In genomic region chr3:130111185-130111864, GRCh38 we compare ENCODE assay signal across 1 cellular context.
TF ChIP-seq lines count a peak whose summit lies in the region.

No MANE protein-coding gene starts in this region.

TF ChIP-seq in GM12878, 131 proteins besides CTCF, POLR2A, EP300 and RAD21 (continued from another document):
- TF ChIP-seq NKRF (conservative IDR thresholded peaks at IDR 0.05) = peak; percentile 82
- TF ChIP-seq SRF (IDR thresholded peaks at IDR 0.05; ENCODE audit: low read depth in 2 of 2, low read length in 2 of 2) = 0 out of 4 replicates have a peak, but pooled peaks of 1 of the 2 experiments have one; percentile 49
- TF ChIP-seq POLR2AphosphoS2 (IDR thresholded peaks at IDR 0.05; ENCODE audit: low read depth, low read length) = no peak
- TF ChIP-seq YY1 (IDR thresholded peaks at IDR 0.05; ENCODE audit: low read depth, low read length) = peak; percentile 95
- no peak for TF ChIP-seq ZZZ3 (IDR thresholded peaks at IDR 0.05; ENCODE audit: control insufficient read depth, insufficient read length, low read depth)
- no peak for TF ChIP-seq EED (IDR thresholded peaks at IDR 0.05; ENCODE audit: low read depth)
- TF ChIP-seq DPF2 (IDR thresholded peaks at IDR 0.05) = no peak
- TF ChIP-seq CREM (IDR thresholded peaks at IDR 0.05; ENCODE audit: low read depth) = peak; percentile 28; the same call in 1 of the 2 replicates
TF ChIP-seq in GM12878: peak in this region for 17.
